Comparison of ENCODE assay signal across 23 cellular contexts in genomic region chr2:237593036-237593435, GRCh38. TPM values are rescaled to one million over a fixed set of nuclear protein-coding genes. Genes with fewer than 3 reads are reported as not detected.
"Had no signal": no experiment of that assay in that cellular context is flagged by ENCODE, and none has a peak within 500 bp of the region (broad histone marks: within the 10 kb centered on the region; RNA-seq: fewer than 3 reads in every experiment).

No MANE protein-coding gene starts in this region.

- H3K27ac ChIP-seq: gastrocnemius medialis, left lung, ovary, spleen had no signal

- H3K36me3 ChIP-seq: gastrocnemius medialis, heart left ventricle, left lung, ovary, spleen, thyroid gland had no signal

- H3K4me3 ChIP-seq: gastrocnemius medialis, heart left ventricle, left lung, mucosa of descending colon, ovary, spleen, thyroid gland had no signal

- H3K9me3 ChIP-seq: gastrocnemius medialis, heart left ventricle, left lung, mucosa of descending colon, ovary, spleen, thyroid gland had no signal

- DNase-seq: activated CD4-positive, alpha-beta T cell treated with anti-CD3 and anti-CD28 coated beads, Interleukin-2, amount 10 ng/mL, durations not matched to agents 7 days and 5 days; activated CD8-positive, alpha-beta T cell treated with anti-CD3 and anti-CD28 coated beads, Interleukin-2, amount 10 ng/mL, durations not matched to agents 7 days and 5 days; activated naive CD4-positive, alpha-beta T cell treated with Interleukin-2 at 50 U/mL for 16 hours; activated naive CD8-positive, alpha-beta T cell treated with anti-CD3 and anti-CD28 coated beads, Interleukin-2, amount 10 ng/mL, durations not matched to agents 7 days and 5 days; activated T-cell treated with anti-CD3 and anti-CD28 coated beads, Interleukin-2, amount 50 U/mL, for 24 hours; amygdala; cortex of kidney; gastrocnemius medialis; left lung; mucosa of descending colon; naive thymus-derived CD4-positive, alpha-beta T cell; spleen; stimulated activated CD4-positive, alpha-beta T cell treated with anti-CD3 and anti-CD28 coated beads, Interleukin-4, amount 100 ng/mL, for 4 hours; stimulated activated naive B cell treated with anti-CD40 and anti-IgM and Interleukin-4, amounts not matched to agents 10 μg/mL and 1 μg/mL and 100 μg/mL, for 72 hours; T1000; thyroid gland had no signal

- H3K27me3 ChIP-seq: gastrocnemius medialis, left lung, ovary, spleen, thyroid gland had no signal

RNA-seq across cellular contexts. Expression of gene RAB17, which starts 2.5 kb away (rescaled TPM):
- total RNA-seq: activated CD4-positive, alpha-beta T cell treated with anti-CD3 and anti-CD28 coated beads, Interleukin-2, amount 10 ng/mL, durations not matched to agents 7 days and 5 days; activated naive CD8-positive, alpha-beta T cell treated with anti-CD3 and anti-CD28 coated beads, Interleukin-2, amount 10 ng/mL, durations not matched to agents 7 days and 5 days; naive thymus-derived CD4-positive, alpha-beta T cell; T-helper 1 cell treated with Interleukin-12 subunit alpha and Interleukin-12 subunit beta and Interleukin-4 antibody, amounts not matched to agents 30 ng/mL and 1 ng/mL, for 36 hours had no signal
- polyA plus RNA-seq: naive thymus-derived CD4-positive, alpha-beta T cell had no signal

RNA-seq across cellular contexts. Expression of gene PRLH, which starts 26.7 kb away (rescaled TPM):
- total RNA-seq: activated CD4-positive, alpha-beta T cell treated with anti-CD3 and anti-CD28 coated beads, Interleukin-2, amount 10 ng/mL, durations not matched to agents 7 days and 5 days; activated CD8-positive, alpha-beta T cell treated with anti-CD3 and anti-CD28 coated beads, Interleukin-2, amount 10 ng/mL, durations not matched to agents 7 days and 5 days; activated naive CD8-positive, alpha-beta T cell treated with anti-CD3 and anti-CD28 coated beads, Interleukin-2, amount 10 ng/mL, durations not matched to agents 7 days and 5 days; activated T-helper 2 cell treated with anti-CD3 and anti-CD28 coated beads, Interferon-gamma antibody, Interleukin-2, Interleukin-4, amounts not matched to agents 10 μg/mL and 5 μg/mL and 100 μg/mL, durations not matched to agents 14 hours and 24 hours and 36 hours; gastrocnemius medialis; heart left ventricle; kidney epithelial cell; left lung; mucosa of descending colon; naive thymus-derived CD4-positive, alpha-beta T cell; ovary; pulmonary artery endothelial cell; spleen; T-helper 1 cell treated with Interleukin-12 subunit alpha and Interleukin-12 subunit beta and Interleukin-4 antibody, amounts not matched to agents 30 ng/mL and 1 ng/mL, for 36 hours; thyroid gland had no signal
- polyA plus RNA-seq: esophagus; heart left ventricle; naive thymus-derived CD4-positive, alpha-beta T cell; ovary; spleen had no signal
